Comparison of ENCODE assay signal across 17 cellular contexts in the genomic region with DNA sequence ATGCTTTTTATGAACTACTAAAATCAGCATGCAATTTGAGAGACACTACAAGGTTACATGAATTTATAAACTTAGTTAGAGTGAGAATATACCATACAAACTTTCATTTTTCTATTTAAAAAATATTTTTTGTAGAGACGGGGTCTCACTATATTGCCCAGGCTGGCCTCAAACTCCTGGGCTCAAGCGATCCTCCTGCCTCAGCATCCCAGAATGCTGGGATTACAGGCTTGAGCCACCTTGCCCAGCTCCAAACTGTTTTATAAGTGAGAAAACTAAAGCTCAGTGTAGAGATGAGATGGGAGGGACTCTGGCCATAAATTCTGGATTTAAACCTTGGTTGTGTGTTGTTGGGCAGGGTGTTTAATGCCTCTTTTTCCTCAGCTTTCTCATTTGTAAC. TPM values are rescaled to one million over a fixed set of nuclear protein-coding genes. Genes with fewer than 3 reads are reported as not detected.
DNase-seq lines count a peak whose midpoint lies in the region; ATAC-seq and TF ChIP-seq lines count a peak whose summit lies in the region.
"Had no signal": no experiment of that assay in that cellular context is flagged by ENCODE, and none has a peak within 500 bp of the region (broad histone marks: within the 10 kb centered on the region; RNA-seq: fewer than 3 reads in every experiment).

No MANE protein-coding gene starts in this region.

- H3K27ac ChIP-seq in IMR-90 (ENCODE audit: insufficient read depth, low read length) (no peak overlapping the region; the same call in 1 of the 2 replicates), psoas muscle (peak overlapping the region; percentile 54)
- H3K27ac ChIP-seq: A549, SJCRH30 had no signal

- no peak overlapping the region for H2AK9ac ChIP-seq in IMR-90 (replicated peaks; ENCODE audit: low read depth, low read length, poor library complexity)

- peaks cover 84% of the 10 kb centered on the region for H3K4me1 Mint-ChIP-seq in activated CD4-positive, alpha-beta T cell treated with anti-CD3 and anti-CD28 coated beads, Interleukin-2, amount 10 ng/mL, durations not matched to agents 7 days and 5 days
- peaks cover 71% of the 10 kb centered on the region for H3K4me1 Mint-ChIP-seq in activated naive CD8-positive, alpha-beta T cell treated with anti-CD3 and anti-CD28 coated beads, Interleukin-2, amount 10 ng/mL, durations not matched to agents 7 days and 5 days

- H3K27ac Mint-ChIP-seq in activated CD4-positive, alpha-beta T cell treated with anti-CD3 and anti-CD28 coated beads, Interleukin-2, amount 10 ng/mL, durations not matched to agents 7 days and 5 days, result peak overlapping the region; percentile 79
- H3K27ac Mint-ChIP-seq in activated naive CD8-positive, alpha-beta T cell treated with anti-CD3 and anti-CD28 coated beads, Interleukin-2, amount 10 ng/mL, durations not matched to agents 7 days and 5 days, result peak overlapping the region; percentile 54

- DNase-seq in activated CD4-positive, alpha-beta T cell treated with anti-CD3 and anti-CD28 coated beads, Interleukin-2, amount 10 ng/mL, durations not matched to agents 7 days and 5 days, result no peak
- DNase-seq in activated CD4-positive, alpha-beta T cell treated with anti-CD3 and anti-CD28 coated beads for 4 hours, result no peak
- DNase-seq in IMR-90 (no peak), psoas muscle (no peak), OCI-M1 (lab: John Stamatoyannopoulos, UW) (no peak), NCI-H1417 treated with DMSO at 0.1 percent for 48 hours (lab: John Stamatoyannopoulos, UW) (no peak)
- no peak for DNase-seq in activated naive CD8-positive, alpha-beta T cell treated with anti-CD3 and anti-CD28 coated beads, Interleukin-2, amount 10 ng/mL, durations not matched to agents 7 days and 5 days
- DNase-seq: KBM-7, NCI-H1105 treated with DMSO at 0.1 percent for 48 hours, occipital lobe, sigmoid colon, SJCRH30 had no signal

- intact Hi-C loops in IMR-90 (cut with micrococcal nuclease) (no loop called here), psoas muscle (cut with DNase I) (loop anchor here in 1 of 2 donors (5.0 kb wide), 1 partner anchor 35 kb away; no protein-coding TSS in a partner anchor)

- no peak overlapping the region for H3K18ac ChIP-seq in IMR-90 (ENCODE audit: low read depth, low read length)

- no peak overlapping the region for H3K56ac ChIP-seq in IMR-90 (ENCODE audit: extremely low read depth, insufficient read depth, low read length)

- H2BK5ac ChIP-seq in IMR-90 (ENCODE audit: low read depth, low read length, poor library complexity, severe bottlenecking), result peak overlapping the region; percentile 68

- H3K4me2 ChIP-seq in IMR-90 (ENCODE audit: low read depth, low read length), result no peak overlapping the region; the same call in 1 of the 2 replicates
- H3K4me2 ChIP-seq: A549 had no signal

- H3K36me3 ChIP-seq in IMR-90 (ENCODE audit: control insufficient read depth, insufficient read depth, low read length) (peaks cover 19% of the 10 kb centered on the region), psoas muscle (ENCODE audit: insufficient read depth in 1 of 2, low read depth in 1 of 2) (peaks cover 0 to 5% of the 10 kb centered on the region in 2 donors)

- no CpG with 5 or more reads among the region's 2 CpGs for WGBS in IMR-90 (ENCODE audit: extremely low coverage in 2 of 2, insufficient read length in 1 of 2), 2 experiments
- 70 to 80% (median 71%) methylated on average over 2 of the region's 2 CpGs for WGBS in psoas muscle, 3 donors

- no peak for TF ChIP-seq RAD21 in IMR-90 (IDR thresholded peaks at IDR 0.05; ENCODE audit: low read length)

- no peak overlapping the region for H4K91ac ChIP-seq in IMR-90 (ENCODE audit: insufficient read depth, low read depth, low read length)

- no peak for TF ChIP-seq POLR2A in IMR-90 (IDR thresholded peaks at IDR 0.05; ENCODE audit: low read depth, low read length)

- H4K8ac ChIP-seq in IMR-90 (ENCODE audit: low read depth in 2 of 2, low read length in 2 of 2), result no peak overlapping the region

- POLR2A ChIA-PET in activated CD4-positive, alpha-beta T cell treated with anti-CD3 and anti-CD28 coated beads, Interleukin-2, amount 10 ng/mL, durations not matched to agents 7 days and 5 days (lab: Charles Lee), result interaction anchor here (0.6 to 0.7 kb wide), 2 partner anchors 19 to 76 kb away, joined by 3 read pairs; no protein-coding TSS in a partner anchor
- POLR2A ChIA-PET in IMR-90 (lab: Charles Lee; ENCODE audit: unreplicated experiment), result no interaction called here
- POLR2A ChIA-PET in activated naive CD8-positive, alpha-beta T cell treated with anti-CD3 and anti-CD28 coated beads, Interleukin-2, amount 10 ng/mL, durations not matched to agents 7 days and 5 days (lab: Charles Lee), result interaction anchor here (1.3 to 2.9 kb wide), 4 partner anchors 9 to 76 kb away, joined by 3 to 32 read pairs (median 8); a partner anchor contains a TSS

- dilution Hi-C loops in IMR-90 (cut with HindIII; ENCODE audit: low sequenced_read_pairs, unreplicated experiment), result no loop called here

- no peak overlapping the region for H3K4me3 ChIP-seq in IMR-90 (ENCODE audit: insufficient read depth, low read depth, low read length)
- H3K4me3 ChIP-seq in psoas muscle, result peak overlapping the region; percentile 17
- H3K4me3 ChIP-seq: A549, gastroesophageal sphincter, sigmoid colon, SJCRH30 had no signal

- no peak overlapping the region for H3K9ac ChIP-seq in IMR-90 (ENCODE audit: low read depth, low read length)

- H2AFZ ChIP-seq in IMR-90 (replicated peaks; ENCODE audit: low read length, poor library complexity), result no peak overlapping the region

- no peaks in the 10 kb centered on the region for H3K27me3 ChIP-seq in IMR-90 (ENCODE audit: control insufficient read depth, insufficient read depth, low read length)
- no peaks in the 10 kb centered on the region for H3K27me3 ChIP-seq in psoas muscle (ENCODE audit: insufficient read depth in 3 of 3, low read length in 2 of 3)
- H3K27me3 ChIP-seq: gastroesophageal sphincter, sigmoid colon, SJCRH30 had no signal

- H4K20me1 ChIP-seq in IMR-90 (ENCODE audit: insufficient read depth, low read length), result peaks cover 74% of the 10 kb centered on the region

- in situ Hi-C loops in IMR-90 (cut with MboI; ENCODE audit: low sequenced_read_pairs), result no loop called here

- peaks cover 4 to 61% of the 10 kb centered on the region in 2 experiments for H3K79me1 ChIP-seq in IMR-90 (ENCODE audit: low read depth in 1 of 2, low read length in 2 of 2)

- TF ChIP-seq CTCF in IMR-90 (conservative IDR thresholded peaks at IDR 0.05; ENCODE audit: low read depth, low read length) (no peak), psoas muscle (IDR thresholded peaks at IDR 0.05) (no peak)

- H3K9me3 ChIP-seq in IMR-90 (ENCODE audit: control insufficient read depth, insufficient read depth, low read length), result no peaks in the 10 kb centered on the region
- no peaks in the 10 kb centered on the region for H3K9me3 ChIP-seq in psoas muscle
- H3K9me3 ChIP-seq: A549, gastroesophageal sphincter, sigmoid colon, SJCRH30 had no signal

- H3K23ac ChIP-seq in IMR-90 (ENCODE audit: low read depth, low read length), result no peak overlapping the region

- H2BK20ac ChIP-seq in IMR-90 (ENCODE audit: low read depth, low read length), result no peak overlapping the region

- no peak overlapping the region for H3K14ac ChIP-seq in IMR-90 (replicated peaks; ENCODE audit: low read depth, low read length)

- H3K4me1 ChIP-seq in IMR-90 (ENCODE audit: control insufficient read depth, insufficient read depth, low read length) (peaks cover 20% of the 10 kb centered on the region), psoas muscle (peaks cover 55% of the 10 kb centered on the region)
- H3K4me1 ChIP-seq: A549 had no signal

- no peak overlapping the region for H4K5ac ChIP-seq in IMR-90 (ENCODE audit: low read depth, low read length)

- H3K9me3 Mint-ChIP-seq in activated CD4-positive, alpha-beta T cell treated with anti-CD3 and anti-CD28 coated beads, Interleukin-2, amount 10 ng/mL, durations not matched to agents 7 days and 5 days, result no peaks in the 10 kb centered on the region
- no peaks in the 10 kb centered on the region for H3K9me3 Mint-ChIP-seq in activated naive CD8-positive, alpha-beta T cell treated with anti-CD3 and anti-CD28 coated beads, Interleukin-2, amount 10 ng/mL, durations not matched to agents 7 days and 5 days
- H3K9me3 Mint-ChIP-seq: brain; stimulated activated memory B cell treated with anti-CD40 and anti-IgM and Interleukin-4, amounts not matched to agents 10 μg/mL and 1 μg/mL and 100 μg/mL, for 72 hours had no signal

- no TSS peak for BruUV-seq in IMR-90 (replicated peaks; lab: Mats Ljungman, UMichigan)

- peak overlapping the region; percentile 64 for H3K4me3 Mint-ChIP-seq in activated CD4-positive, alpha-beta T cell treated with anti-CD3 and anti-CD28 coated beads, Interleukin-2, amount 10 ng/mL, durations not matched to agents 7 days and 5 days
- peak overlapping the region; percentile 59 for H3K4me3 Mint-ChIP-seq in activated naive CD8-positive, alpha-beta T cell treated with anti-CD3 and anti-CD28 coated beads, Interleukin-2, amount 10 ng/mL, durations not matched to agents 7 days and 5 days
- H3K4me3 Mint-ChIP-seq: brain had no signal

- no peaks in the 10 kb centered on the region for H3K27me3 Mint-ChIP-seq in activated CD4-positive, alpha-beta T cell treated with anti-CD3 and anti-CD28 coated beads, Interleukin-2, amount 10 ng/mL, durations not matched to agents 7 days and 5 days
- no peaks in the 10 kb centered on the region for H3K27me3 Mint-ChIP-seq in activated naive CD8-positive, alpha-beta T cell treated with anti-CD3 and anti-CD28 coated beads, Interleukin-2, amount 10 ng/mL, durations not matched to agents 7 days and 5 days
- H3K27me3 Mint-ChIP-seq: brain; stimulated activated memory B cell treated with anti-CD40 and anti-IgM and Interleukin-4, amounts not matched to agents 10 μg/mL and 1 μg/mL and 100 μg/mL, for 72 hours had no signal

- peaks cover 22% of the 10 kb centered on the region for H3K9me1 ChIP-seq in IMR-90 (ENCODE audit: insufficient read depth, low read length)

- CTCF ChIA-PET in activated CD4-positive, alpha-beta T cell treated with anti-CD3 and anti-CD28 coated beads, Interleukin-2, amount 10 ng/mL, durations not matched to agents 7 days and 5 days (lab: Charles Lee), result interaction anchor here (0.6 to 1.1 kb wide), 5 partner anchors 8 to 61 kb away, joined by 3 to 4 read pairs (median 3); a partner anchor contains a TSS
- CTCF ChIA-PET in IMR-90 (lab: Yijun Ruan, JAX), result interaction anchor here (0.8 to 1.1 kb wide), 3 partner anchors 8 to 77 kb away, joined by 3 read pairs; no protein-coding TSS in a partner anchor

- peaks cover 69% of the 10 kb centered on the region for H3K36me3 Mint-ChIP-seq in activated CD4-positive, alpha-beta T cell treated with anti-CD3 and anti-CD28 coated beads, Interleukin-2, amount 10 ng/mL, durations not matched to agents 7 days and 5 days (ENCODE audit: low read depth)
- H3K36me3 Mint-ChIP-seq in activated naive CD8-positive, alpha-beta T cell treated with anti-CD3 and anti-CD28 coated beads, Interleukin-2, amount 10 ng/mL, durations not matched to agents 7 days and 5 days, result peaks cover 40% of the 10 kb centered on the region

- no peak overlapping the region for H2BK120ac ChIP-seq in IMR-90 (ENCODE audit: low read depth, low read length)

- H2AK5ac ChIP-seq in IMR-90 (ENCODE audit: low read depth, low read length), result no peak overlapping the region

- no peak overlapping the region for H2BK15ac ChIP-seq in IMR-90 (ENCODE audit: low read depth, low read length)

- ATAC-seq in IMR-90 (ENCODE audit: low read depth), result no peak
- ATAC-seq in activated naive CD8-positive, alpha-beta T cell treated with anti-CD3 and anti-CD28 coated beads, Interleukin-2, amount 10 ng/mL, durations not matched to agents 7 days and 5 days (ENCODE audit: low read depth), result no peak
- ATAC-seq in psoas muscle, result no peak
- ATAC-seq in GM18873 (IDR thresholded peaks at IDR 0.05; ENCODE audit: low FRiP score, unreplicated experiment), result no peak
- ATAC-seq: A549; gastroesophageal sphincter; stimulated activated memory B cell treated with anti-CD40 and anti-IgM and Interleukin-4, amounts not matched to agents 10 μg/mL and 1 μg/mL and 100 μg/mL, for 72 hours had no signal

- no peak overlapping the region for H3K4ac ChIP-seq in IMR-90 (ENCODE audit: low read depth, low read length)

RNA-seq across cellular contexts. Expression of a gene that starts 9.6 kb away (rescaled TPM):
- total RNA-seq in activated CD4-positive, alpha-beta T cell treated with anti-CD3 and anti-CD28 coated beads, Interleukin-2, amount 10 ng/mL, durations not matched to agents 7 days and 5 days, result 100 to 1,000 TPM; 135 to 154 TPM
- total RNA-seq in IMR-90 (2012; rRNA removed), result 71.7 and 95.3 TPM in 2 replicates
- 31.3 and 38.2 TPM in 2 replicates for polyA plus RNA-seq in IMR-90 (2012; rRNA removed)
- polyA plus RNA-seq in IMR-90 (2012; cell fraction: cytosol; rRNA removed), result 5.8 and 13.0 TPM in 2 replicates
- 6.4 and 42.5 TPM in 2 replicates for polyA plus RNA-seq in IMR-90 (2012; cell fraction: nucleus; rRNA removed; ENCODE audit: low replicate concordance)
- 100 to 1,000 TPM; 138 to 143 TPM for total RNA-seq in activated naive CD8-positive, alpha-beta T cell treated with anti-CD3 and anti-CD28 coated beads, Interleukin-2, amount 10 ng/mL, durations not matched to agents 7 days and 5 days
- 100 to 1,000 TPM; 107 to 139 (median 128) TPM for total RNA-seq in psoas muscle
- polyA plus RNA-seq in psoas muscle, result 100 to 1,000 TPM in 1 of 3 donors, 10 to 100 TPM in 2; 36.0 to 166 (median 55.3) TPM
